Comparison of ENCODE assay signal across 18 cellular contexts in the genomic region with DNA sequence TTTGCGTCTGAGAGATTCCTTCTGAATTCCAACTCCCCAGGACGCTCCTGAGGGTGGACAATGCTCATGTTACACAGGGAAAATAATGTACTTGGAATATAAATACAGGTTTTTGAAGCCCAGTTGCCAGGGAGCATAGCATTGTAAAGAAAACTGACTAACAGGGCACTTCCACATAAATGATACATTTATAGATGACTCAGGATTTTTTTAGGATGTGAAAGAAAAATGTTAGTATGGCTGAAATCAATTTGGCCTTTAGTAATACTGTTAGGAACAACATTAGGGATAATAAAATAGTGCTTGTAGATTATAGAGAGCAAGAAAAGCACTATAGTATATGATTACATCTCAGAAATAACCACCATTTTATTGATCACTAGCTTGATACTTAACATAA. TPM values are rescaled to one million over a fixed set of nuclear protein-coding genes. Genes with fewer than 3 reads are reported as not detected.
DNase-seq lines count a peak whose midpoint lies in the region; ATAC-seq, FAIRE-seq and TF ChIP-seq lines count a peak whose summit lies in the region.
"Had no signal": no experiment of that assay in that cellular context is flagged by ENCODE, and none has a peak within 500 bp of the region (broad histone marks: within the 10 kb centered on the region; RNA-seq: fewer than 3 reads in every experiment).

No MANE protein-coding gene starts in this region.

- peak overlapping the region; percentile 13 for H3K27ac Mint-ChIP-seq in neural progenitor cell

- no peak overlapping the region for H2BK20ac ChIP-seq in IMR-90 (ENCODE audit: low read depth, low read length)

- H2AK5ac ChIP-seq in IMR-90 (ENCODE audit: low read depth, low read length), result no peak overlapping the region

- no peak overlapping the region for H3K4ac ChIP-seq in IMR-90 (ENCODE audit: low read depth, low read length)

- H3K9ac ChIP-seq in HepG2 (ENCODE audit: insufficient read depth, low read depth, low read length), result no peak overlapping the region
- H3K9ac ChIP-seq in IMR-90 (ENCODE audit: low read depth, low read length), result no peak overlapping the region
- no peak overlapping the region for H3K9ac ChIP-seq in neural progenitor cell
- H3K9ac ChIP-seq: GM23248 had no signal

- no peaks in the 10 kb centered on the region for H3K79me2 ChIP-seq in HepG2 (ENCODE audit: insufficient read depth, low read length)
- H3K79me2 ChIP-seq in neural progenitor cell (ENCODE audit: low read depth), result no peaks in the 10 kb centered on the region

- no peak for ATAC-seq in HepG2
- no peak for ATAC-seq in right lobe of liver
- ATAC-seq in IMR-90 (ENCODE audit: low read depth), result no peak
- ATAC-seq in HG02571 (IDR thresholded peaks at IDR 0.05; ENCODE audit: unreplicated experiment), result no peak

- no peak overlapping the region for H2AFZ ChIP-seq in HepG2 (ENCODE audit: low read length)
- no peak overlapping the region for H2AFZ ChIP-seq in IMR-90 (replicated peaks; ENCODE audit: low read length, poor library complexity)
- H2AFZ ChIP-seq in neural progenitor cell (replicated peaks), result no peak overlapping the region
- H2AFZ ChIP-seq: GM23248 had no signal

- no peak overlapping the region for H4K91ac ChIP-seq in IMR-90 (ENCODE audit: insufficient read depth, low read depth, low read length)

- no peak overlapping the region for H3K18ac ChIP-seq in IMR-90 (ENCODE audit: low read depth, low read length)

- no peaks in the 10 kb centered on the region for H3K9me1 ChIP-seq in IMR-90 (ENCODE audit: insufficient read depth, low read length)

- no peak overlapping the region for H3K14ac ChIP-seq in IMR-90 (replicated peaks; ENCODE audit: low read depth, low read length)

- FAIRE-seq in HepG2 (lab: Jason Lieb, UNC) (no peak), RCC 7860 (lab: Jason Lieb, UNC) (no peak)
- FAIRE-seq: G401.6, GM12892, H54 had no signal

- no peak overlapping the region for H3K56ac ChIP-seq in IMR-90 (ENCODE audit: extremely low read depth, insufficient read depth, low read length)

- TF ChIP-seq EP300 in HepG2 (IDR thresholded peaks at IDR 0.05; ENCODE audit: low read depth in 2 of 2, low read length in 2 of 2) (no peak), HepG2 (CRISPR knock-in tag; IDR thresholded peaks at IDR 0.05; ENCODE audit: borderline replicate concordance) (no peak)

- no peak overlapping the region for H3K4me3 Mint-ChIP-seq in neural progenitor cell
- H3K4me3 Mint-ChIP-seq: CD4-positive, alpha-beta memory T cell had no signal

- intact Hi-C loops in HepG2 (cut with micrococcal nuclease; ENCODE audit: unreplicated experiment), result no loop called here
- intact Hi-C loops in right lobe of liver (cut with DNase I), result no loop called here
- intact Hi-C loops in IMR-90 (cut with micrococcal nuclease), result no loop called here

- 97% methylated on average over 2 of the region's 2 CpGs for WGBS in HepG2 (ENCODE audit: low lambda C conversion rate)
- 85% methylated on average over 2 of the region's 2 CpGs for WGBS in right lobe of liver (ENCODE audit: insufficient coverage, low coverage, low lambda C conversion rate, missing lambda C conversion rate)
- WGBS in IMR-90 (ENCODE audit: extremely low coverage in 2 of 2, insufficient read length in 1 of 2), 2 experiments, result no CpG with 5 or more reads among the region's 2 CpGs

- BruUV-seq in HepG2 (replicated peaks; lab: Mats Ljungman, UMichigan) (no TSS peak), IMR-90 (replicated peaks; lab: Mats Ljungman, UMichigan) (no TSS peak)

- H2BK15ac ChIP-seq in IMR-90 (ENCODE audit: low read depth, low read length), result no peak overlapping the region

- CTCF ChIA-PET in HepG2 (lab: Yijun Ruan, JAX; ENCODE audit: low intra/inter-chr PET ratio, low total read pairs) (no interaction called here), IMR-90 (lab: Yijun Ruan, JAX) (interaction anchor here (0.6 kb wide), 1 partner anchor 74 kb away, joined by 3 read pairs; no protein-coding TSS in a partner anchor)

- no peak overlapping the region for H2BK120ac ChIP-seq in IMR-90 (ENCODE audit: low read depth, low read length)

- no peak overlapping the region for H2AK9ac ChIP-seq in IMR-90 (replicated peaks; ENCODE audit: low read depth, low read length, poor library complexity)

- DNase-seq in HepG2 (ENCODE audit: low spot score), result no peak
- no peak for DNase-seq in right lobe of liver
- DNase-seq in IMR-90, result no peak
- no peak for DNase-seq in neural progenitor cell (ENCODE audit: low spot score)
- DNase-seq in RCC 7860 (ENCODE audit: low spot score), result no peak
- DNase-seq in islet precursor cell, result no peak
- DNase-seq: 8988T; C1 segment of cervical spinal cord; CD4-positive, alpha-beta memory T cell; COR-L47; DMS153; DND-41; GM23248; HCEC 1CT had no signal

- no peak overlapping the region for H4K5ac ChIP-seq in IMR-90 (ENCODE audit: low read depth, low read length)

- no peak overlapping the region for H3K27ac ChIP-seq in HepG2 (ENCODE audit: extremely low read length, insufficient read depth, low read length)
- H3K27ac ChIP-seq in right lobe of liver, result no peak overlapping the region
- no peak overlapping the region for H3K27ac ChIP-seq in IMR-90 (ENCODE audit: insufficient read depth, low read length)
- no peak overlapping the region for H3K27ac ChIP-seq in neural progenitor cell
- H3K27ac ChIP-seq: GM23248 had no signal

- H3K36me3 Mint-ChIP-seq in neural progenitor cell, result peaks cover 63% of the 10 kb centered on the region

- H3K4me1 ChIP-seq in HepG2 (ENCODE audit: insufficient read depth, low read length), result no peaks in the 10 kb centered on the region
- no peaks in the 10 kb centered on the region for H3K4me1 ChIP-seq in right lobe of liver
- no peaks in the 10 kb centered on the region for H3K4me1 ChIP-seq in IMR-90 (ENCODE audit: control insufficient read depth, insufficient read depth, low read length)
- no peaks in the 10 kb centered on the region for H3K4me1 ChIP-seq in neural progenitor cell

- H3K9me3 Mint-ChIP-seq in neural progenitor cell, result peaks cover 28% of the 10 kb centered on the region

- H3K27me3 Mint-ChIP-seq in neural progenitor cell (ENCODE audit: insufficient read depth, low read depth), result peaks cover 3% of the 10 kb centered on the region
- H3K27me3 Mint-ChIP-seq: CD4-positive, alpha-beta memory T cell had no signal

- 0 out of 4 replicates have a peak, but pooled peaks cover 3 to 8% of the 10 kb centered on the region in 2 experiments for H3K79me1 ChIP-seq in IMR-90 (ENCODE audit: low read depth in 1 of 2, low read length in 2 of 2)

- no peak for TF ChIP-seq POLR2A in HepG2 (IDR thresholded peaks at IDR 0.05; ENCODE audit: insufficient read depth in 1 of 2, low read depth in 2 of 2, low read length in 2 of 2)
- no peak for TF ChIP-seq POLR2A in right lobe of liver (IDR thresholded peaks at IDR 0.05)
- TF ChIP-seq POLR2A in IMR-90 (IDR thresholded peaks at IDR 0.05; ENCODE audit: low read depth, low read length), result no peak

- H3K4me3 ChIP-seq in HepG2 (replicated peaks in 1 of 3; ENCODE audit: insufficient read depth in 1 of 3, low read depth in 2 of 3, low read length in 3 of 3), result no peak overlapping the region
- H3K4me3 ChIP-seq in right lobe of liver, result no peak overlapping the region
- no peak overlapping the region for H3K4me3 ChIP-seq in IMR-90 (ENCODE audit: insufficient read depth, low read depth, low read length)
- no peak overlapping the region for H3K4me3 ChIP-seq in neural progenitor cell
- H3K4me3 ChIP-seq: GM23248 had no signal

- no peaks in the 10 kb centered on the region for H3F3A ChIP-seq in neural progenitor cell (ENCODE audit: low read depth)

- no peak overlapping the region for H3K23ac ChIP-seq in IMR-90 (ENCODE audit: low read depth, low read length)

- H3K9me3 ChIP-seq in HepG2 (ENCODE audit: low read length) (no peaks in the 10 kb centered on the region), right lobe of liver (peaks cover 0 to 6% (median 0%) of the 10 kb centered on the region in 4 donors), IMR-90 (ENCODE audit: control insufficient read depth, insufficient read depth, low read length) (peaks cover 13% of the 10 kb centered on the region), neural progenitor cell (ENCODE audit: low read depth) (no peaks in the 10 kb centered on the region)

- H4K20me1 ChIP-seq in HepG2 (ENCODE audit: insufficient read depth, low read length) (no peaks in the 10 kb centered on the region), IMR-90 (ENCODE audit: insufficient read depth, low read length) (no peaks in the 10 kb centered on the region), neural progenitor cell (ENCODE audit: low read depth) (no peaks in the 10 kb centered on the region)

- no peaks in the 10 kb centered on the region for H3K4me1 Mint-ChIP-seq in neural progenitor cell

- H3K27me3 ChIP-seq in HepG2 (ENCODE audit: control insufficient read depth in 1 of 2, insufficient read depth in 2 of 2, low read length in 2 of 2), result no peaks in the 10 kb centered on the region
- H3K27me3 ChIP-seq in right lobe of liver, result no peaks in the 10 kb centered on the region
- H3K27me3 ChIP-seq in IMR-90 (ENCODE audit: control insufficient read depth, insufficient read depth, low read length), result no peaks in the 10 kb centered on the region
- no peaks in the 10 kb centered on the region for H3K27me3 ChIP-seq in neural progenitor cell

- TF ChIP-seq RAD21 in HepG2 (CRISPR knock-in tag; IDR thresholded peaks at IDR 0.05) (no peak), IMR-90 (IDR thresholded peaks at IDR 0.05; ENCODE audit: low read length) (no peak)

- dilution Hi-C loops in IMR-90 (cut with HindIII; ENCODE audit: low sequenced_read_pairs, unreplicated experiment), result no loop called here

- H2BK5ac ChIP-seq in IMR-90 (ENCODE audit: low read depth, low read length, poor library complexity, severe bottlenecking), result no peak overlapping the region

- in situ Hi-C loops in HepG2 (cut with HindIII; ENCODE audit: extremely low pct_ligation_motif_present, low pct_unique_long_range_greater_than_20kb) (no loop called here), IMR-90 (cut with MboI; ENCODE audit: low sequenced_read_pairs) (no loop called here)

- POLR2A ChIA-PET in HepG2 (lab: Yijun Ruan, JAX) (no interaction called here), IMR-90 (lab: Charles Lee; ENCODE audit: unreplicated experiment) (no interaction called here)

- H3K36me3 ChIP-seq in HepG2 (replicated peaks in 1 of 2; ENCODE audit: control insufficient read depth in 1 of 2, insufficient read depth in 2 of 2, low read length in 2 of 2) (peaks cover 2 to 5% of the 10 kb centered on the region in 2 experiments; a peak in 1 of 5 replicates), right lobe of liver (peaks cover 0 to 6% (median 0%) of the 10 kb centered on the region in 4 donors), IMR-90 (ENCODE audit: control insufficient read depth, insufficient read depth, low read length) (peaks cover 27% of the 10 kb centered on the region), neural progenitor cell (no peaks in the 10 kb centered on the region)

- TF ChIP-seq CTCF in HepG2 (CRISPR knock-in tag; IDR thresholded peaks at IDR 0.05) (no peak), right lobe of liver (IDR thresholded peaks at IDR 0.05) (no peak), IMR-90 (conservative IDR thresholded peaks at IDR 0.05; ENCODE audit: low read depth, low read length) (no peak), neural progenitor cell (IDR thresholded peaks at IDR 0.05) (no peak)

- no peak overlapping the region for H3K4me2 ChIP-seq in HepG2 (ENCODE audit: low read depth, low read length)
- H3K4me2 ChIP-seq in IMR-90 (ENCODE audit: low read depth, low read length), result no peak overlapping the region
- no peak overlapping the region for H3K4me2 ChIP-seq in neural progenitor cell

- H4K8ac ChIP-seq in IMR-90 (ENCODE audit: low read depth in 2 of 2, low read length in 2 of 2), result no peak overlapping the region

RNA-seq across cellular contexts. Expression of a gene that starts 23.6 kb away (rescaled TPM):
- total RNA-seq in HepG2 (2016; rRNA removed; fragmentation: Illumina TruSeq; extraction: Trizol) (9.4 and 10.0 TPM in 2 replicates), right lobe of liver (10 to 100 TPM in 4 of 6 experiments, 1 to 10 TPM in 2; 9.1 to 13.1 (median 10.9) TPM), IMR-90 (2012; rRNA removed) (9.9 and 11.1 TPM in 2 replicates), neural progenitor cell (ENCODE audit: low replicate concordance) (79.4 and 93.0 TPM in 2 replicates)
- total RNA-seq in HepG2 (2016; cell fraction: cytosol; rRNA removed; fragmentation: Illumina TruSeq; extraction: Trizol; ENCODE audit: low read depth), result 1.5 and 1.8 TPM in 2 replicates
- total RNA-seq in HepG2 (2016; cell fraction: insoluble cytoplasmic fraction; rRNA removed; fragmentation: Illumina TruSeq; extraction: Trizol), result 9.6 and 12.0 TPM in 2 replicates
- 4.3 and 4.7 TPM in 2 replicates for total RNA-seq in HepG2 (2016; cell fraction: membrane; rRNA removed; fragmentation: Illumina TruSeq; extraction: Trizol)
- total RNA-seq in HepG2 (2016; cell fraction: nucleus; rRNA removed; fragmentation: Illumina TruSeq; extraction: Trizol), result 13.4 and 13.7 TPM in 2 replicates
- polyA plus RNA-seq in HepG2 (2011; rRNA removed) (4.7 and 4.9 TPM in 2 replicates), IMR-90 (2012; rRNA removed) (3.2 and 5.5 TPM in 2 replicates)
- 2.0 and 2.9 TPM in 2 replicates for polyA plus RNA-seq in HepG2 (2011; cell fraction: cytosol; rRNA removed)
- polyA plus RNA-seq in HepG2 (2011; cell fraction: nucleus; rRNA removed), result 6.3 and 10.7 TPM in 2 replicates
- 6.4 and 8.3 TPM in 2 replicates for polyA plus RNA-seq in HepG2 (2012)
- 0.34 and 0.95 TPM in 2 replicates for polyA plus RNA-seq in HepG2 (2016; cell fraction: cytosol; fragmentation: Illumina TruSeq; extraction: Trizol; ENCODE audit: low read depth)
- 7.1 and 7.7 TPM in 2 replicates for polyA plus RNA-seq in HepG2 (2016; cell fraction: insoluble cytoplasmic fraction; fragmentation: Illumina TruSeq; extraction: Trizol; ENCODE audit: low read depth)
- polyA plus RNA-seq in HepG2 (2016; cell fraction: membrane; fragmentation: Illumina TruSeq; extraction: Trizol; ENCODE audit: low read depth), result 1.7 TPM in 2 replicates
- polyA plus RNA-seq in HepG2 (2016; cell fraction: nucleus; fragmentation: Illumina TruSeq; extraction: Trizol; ENCODE audit: insufficient read depth, low read depth), result 20.5 and 24.4 TPM in 2 replicates
- 1.3 and 1.8 TPM in 2 replicates for polyA minus RNA-seq in HepG2 (2011; rRNA and poly(A)+ RNA removed; ENCODE audit: low replicate concordance)
- 4.0 and 4.6 TPM in 2 replicates for polyA minus RNA-seq in HepG2 (2011; cell fraction: cytosol; rRNA and poly(A)+ RNA removed)
- 14.4 and 20.8 TPM in 2 replicates for polyA minus RNA-seq in HepG2 (2011; cell fraction: nucleus; rRNA and poly(A)+ RNA removed)
- polyA plus RNA-seq in IMR-90 (2012; cell fraction: cytosol; rRNA removed), result 0.70 and 1.9 TPM in 2 replicates
- 1.5 and 9.7 TPM in 2 replicates for polyA plus RNA-seq in IMR-90 (2012; cell fraction: nucleus; rRNA removed; ENCODE audit: low replicate concordance)

RNA-seq across cellular contexts. Expression of a gene that starts 25.6 kb away (rescaled TPM):
- total RNA-seq in HepG2 (2016; rRNA removed; fragmentation: Illumina TruSeq; extraction: Trizol), result 6.8 and 7.7 TPM in 2 replicates
- total RNA-seq in HepG2 (2016; cell fraction: cytosol; rRNA removed; fragmentation: Illumina TruSeq; extraction: Trizol; ENCODE audit: low read depth), result 1.2 and 1.4 TPM in 2 replicates
- total RNA-seq in HepG2 (2016; cell fraction: insoluble cytoplasmic fraction; rRNA removed; fragmentation: Illumina TruSeq; extraction: Trizol), result 6.5 and 8.1 TPM in 2 replicates
- 2.0 and 4.0 TPM in 2 replicates for total RNA-seq in HepG2 (2016; cell fraction: membrane; rRNA removed; fragmentation: Illumina TruSeq; extraction: Trizol)
- 14.6 and 16.7 TPM in 2 replicates for total RNA-seq in HepG2 (2016; cell fraction: nucleus; rRNA removed; fragmentation: Illumina TruSeq; extraction: Trizol)
- 7.4 and 8.2 TPM in 2 replicates for polyA plus RNA-seq in HepG2 (2011; rRNA removed)
- 2.5 and 3.3 TPM in 2 replicates for polyA plus RNA-seq in HepG2 (2011; cell fraction: cytosol; rRNA removed)
- 17.7 and 22.3 TPM in 2 replicates for polyA plus RNA-seq in HepG2 (2011; cell fraction: nucleus; rRNA removed)
- 6.7 and 8.0 TPM in 2 replicates for polyA plus RNA-seq in HepG2 (2012)
- polyA plus RNA-seq in HepG2 (2016; cell fraction: cytosol; fragmentation: Illumina TruSeq; extraction: Trizol; ENCODE audit: low read depth), result 0.31 and 0.35 TPM in 2 replicates
- 5.8 and 6.2 TPM in 2 replicates for polyA plus RNA-seq in HepG2 (2016; cell fraction: insoluble cytoplasmic fraction; fragmentation: Illumina TruSeq; extraction: Trizol; ENCODE audit: low read depth)
- 0.92 and 1.2 TPM in 2 replicates for polyA plus RNA-seq in HepG2 (2016; cell fraction: membrane; fragmentation: Illumina TruSeq; extraction: Trizol; ENCODE audit: low read depth)
- polyA plus RNA-seq in HepG2 (2016; cell fraction: nucleus; fragmentation: Illumina TruSeq; extraction: Trizol; ENCODE audit: insufficient read depth, low read depth), result 17.5 and 23.0 TPM in 2 replicates
- 4.0 and 5.4 TPM in 2 replicates for polyA minus RNA-seq in HepG2 (2011; rRNA and poly(A)+ RNA removed; ENCODE audit: low replicate concordance)
- 4.9 and 5.1 TPM in 2 replicates for polyA minus RNA-seq in HepG2 (2011; cell fraction: cytosol; rRNA and poly(A)+ RNA removed)
- 29.6 and 37.4 TPM in 2 replicates for polyA minus RNA-seq in HepG2 (2011; cell fraction: nucleus; rRNA and poly(A)+ RNA removed)
- total RNA-seq in right lobe of liver, result 1 to 10 TPM; 4.3 to 6.0 (median 5.0) TPM
- 16.9 and 17.7 TPM in 2 replicates for total RNA-seq in IMR-90 (2012; rRNA removed)
- polyA plus RNA-seq in IMR-90 (2012; rRNA removed), result 7.0 and 9.9 TPM in 2 replicates
- 2.6 and 2.7 TPM in 2 replicates for polyA plus RNA-seq in IMR-90 (2012; cell fraction: cytosol; rRNA removed)
- polyA plus RNA-seq in IMR-90 (2012; cell fraction: nucleus; rRNA removed; ENCODE audit: low replicate concordance), result 6.6 and 41.0 TPM in 2 replicates
- total RNA-seq in neural progenitor cell (ENCODE audit: low replicate concordance), result 21.7 and 22.1 TPM in 2 replicates
